In the genomic region with DNA sequence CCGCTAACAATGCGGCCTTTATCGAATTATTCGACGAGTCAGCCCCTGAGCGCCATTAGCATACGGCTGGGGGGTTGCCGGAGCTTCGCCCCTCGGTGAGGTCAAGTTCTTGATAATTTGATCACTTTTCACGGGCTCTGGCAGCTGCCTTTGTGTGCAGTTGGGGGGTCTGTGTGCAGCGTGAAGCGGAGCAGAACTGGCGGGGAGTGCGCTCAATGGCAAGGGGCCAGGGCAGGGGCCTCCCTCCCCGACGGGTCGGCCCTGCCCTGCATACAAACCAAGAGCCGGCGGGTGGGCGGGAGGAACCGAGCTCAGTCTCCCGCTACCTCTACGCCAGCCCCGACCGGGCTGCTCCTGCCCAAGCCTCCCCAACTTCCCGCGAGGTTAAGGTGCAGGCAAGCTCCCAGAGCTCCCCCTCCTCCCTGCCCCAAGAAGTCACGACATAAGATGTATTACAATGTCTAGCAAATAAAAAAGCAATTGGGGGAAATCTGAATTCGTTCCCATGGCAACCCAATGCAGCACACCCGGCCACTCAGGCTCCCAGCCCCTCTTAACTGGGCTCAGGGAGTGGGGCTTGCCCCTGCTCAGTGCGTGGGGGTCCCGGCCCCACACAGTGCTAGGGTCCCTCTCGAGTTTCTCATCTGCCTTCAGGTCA, we compare ENCODE assay signal across 21 cellular contexts. TPM values are rescaled to one million over a fixed set of nuclear protein-coding genes. Genes with fewer than 3 reads are reported as not detected.
A peak's percentile ranks its signal among the peaks of the same experiment; 100 is the strongest.
DNase-seq lines count a peak whose midpoint lies in the region; ATAC-seq and TF ChIP-seq lines count a peak whose summit lies in the region.
"Had no signal": no experiment of that assay in that cellular context is flagged by ENCODE, and none has a peak within 500 bp of the region (broad histone marks: within the 10 kb centered on the region; RNA-seq: fewer than 3 reads in every experiment).

No MANE protein-coding gene starts in this region.

- H3K9ac ChIP-seq in H9 (ENCODE audit: extremely low read depth, insufficient read length, low read length): no peak overlapping the region
- H3K9ac ChIP-seq: BLaER1 treated with 17β-estradiol and CSF1 and Interleukin-3, amounts not matched to agents 10 nM and 100 nM had no signal

- H4K5ac ChIP-seq in H9 (ENCODE audit: insufficient read length, low read depth, low read length): no peak overlapping the region

- H2AFZ ChIP-seq in H9 (ENCODE audit: low read length): no peak overlapping the region

- H2BK5ac ChIP-seq in H9 (ENCODE audit: insufficient read length, low read length): no peak overlapping the region

- no peak overlapping the region for H2BK20ac ChIP-seq in H9 (ENCODE audit: low read depth, low read length, poor library complexity, severe bottlenecking)

- no CpG with 5 or more reads among the region's 34 CpGs for WGBS in H9 (ENCODE audit: extremely low coverage, insufficient read length, low lambda C conversion rate)

- H3K79me2 ChIP-seq in H9 (ENCODE audit: insufficient read depth, low read length): no peaks in the 10 kb centered on the region

- H3K14ac ChIP-seq in H9 (ENCODE audit: insufficient read depth, low read length): no peak overlapping the region

- no peaks in the 10 kb centered on the region for H3K9me3 ChIP-seq in H9 (ENCODE audit: control insufficient read depth, low read depth, low read length)
- H3K9me3 ChIP-seq: testis had no signal

- H3T11ph ChIP-seq in H9 (ENCODE audit: low read length): no peak overlapping the region

- peak in 1 of 2 donors; percentile 12 for ATAC-seq in naive B cell (ENCODE audit: low read depth in 2 of 2)
- ATAC-seq: activated CD8-positive, alpha-beta memory T cell treated with anti-CD3 and anti-CD28 coated beads, Interleukin-2, amount 10 ng/mL, durations not matched to agents 7 days and 5 days had no signal

- H3K4ac ChIP-seq in H9 (ENCODE audit: low read depth, low read length): no peak overlapping the region

- H3K56ac ChIP-seq in H9 (ENCODE audit: insufficient read length, low read depth, low read length): no peak overlapping the region

- no peak overlapping the region for H3K23ac ChIP-seq in H9 (ENCODE audit: insufficient read length, low read depth, low read length)

- peaks cover 97% of the 10 kb centered on the region for H3K27me3 ChIP-seq in H9 (ENCODE audit: insufficient read depth, low read length)

- no peak overlapping the region for H3K18ac ChIP-seq in H9 (ENCODE audit: insufficient read length, low read depth, low read length)

- H3K4me1 Mint-ChIP-seq in H9: peaks cover 14 to 35% of the 10 kb centered on the region in 2 experiments
- H3K4me1 Mint-ChIP-seq in activated T-helper 1 cell treated with anti-CD3 and anti-CD28 coated beads, Interleukin-12 subunit alpha, Interleukin-12 subunit beta, Interleukin-2, Interleukin-4 antibody, amounts not matched to agents 30 ng/mL and 10 ng/mL and 1 ng/mL, durations not matched to agents 14 hours and 24 hours and 36 hours (ENCODE audit: low read depth): no peaks in the 10 kb centered on the region
- peaks cover 24 to 29% (median 29%) of the 10 kb centered on the region in 3 donors for H3K4me1 Mint-ChIP-seq in naive B cell
- H3K4me1 Mint-ChIP-seq: nephron progenitor cell had no signal

- H4K20me1 ChIP-seq in H9 (ENCODE audit: control insufficient read depth, insufficient read depth, insufficient read length): no peaks in the 10 kb centered on the region

- no peak for TF ChIP-seq CTCF in H9 (conservative IDR thresholded peaks at IDR 0.05)

- peaks cover 98% of the 10 kb centered on the region for H3K27me3 Mint-ChIP-seq in H9 (ENCODE audit: low read depth)
- H3K27me3 Mint-ChIP-seq in activated T-helper 1 cell treated with anti-CD3 and anti-CD28 coated beads, Interleukin-12 subunit alpha, Interleukin-12 subunit beta, Interleukin-2, Interleukin-4 antibody, amounts not matched to agents 30 ng/mL and 10 ng/mL and 1 ng/mL, durations not matched to agents 14 hours and 24 hours and 36 hours (ENCODE audit: insufficient read depth): peaks cover 80% of the 10 kb centered on the region
- peaks cover 63 to 87% (median 75%) of the 10 kb centered on the region in 3 donors for H3K27me3 Mint-ChIP-seq in naive B cell

- H3K9me3 Mint-ChIP-seq in H9 (peaks cover 4 to 7% of the 10 kb centered on the region in 2 experiments; a peak in 3 of 5 replicates), naive B cell (peaks cover 0 to 5% (median 0%) of the 10 kb centered on the region in 7 donors)
- no peaks in the 10 kb centered on the region for H3K9me3 Mint-ChIP-seq in activated T-helper 1 cell treated with anti-CD3 and anti-CD28 coated beads, Interleukin-12 subunit alpha, Interleukin-12 subunit beta, Interleukin-2, Interleukin-4 antibody, amounts not matched to agents 30 ng/mL and 10 ng/mL and 1 ng/mL, durations not matched to agents 14 hours and 24 hours and 36 hours
- H3K9me3 Mint-ChIP-seq: nephron progenitor cell had no signal

- no peak overlapping the region for H4K8ac ChIP-seq in H9 (replicated peaks; ENCODE audit: insufficient read length, low read depth, low read length)

- no peak overlapping the region for H4K91ac ChIP-seq in H9 (ENCODE audit: insufficient read length, low read depth, low read length)

- no peaks in the 10 kb centered on the region for H3K23me2 ChIP-seq in H9 (ENCODE audit: insufficient read length, low read depth, low read length, poor library complexity, severe bottlenecking)

- H3K27ac Mint-ChIP-seq in H9: no peak overlapping the region
- peak overlapping the region; percentile 52 for H3K27ac Mint-ChIP-seq in activated T-helper 1 cell treated with anti-CD3 and anti-CD28 coated beads, Interleukin-12 subunit alpha, Interleukin-12 subunit beta, Interleukin-2, Interleukin-4 antibody, amounts not matched to agents 30 ng/mL and 10 ng/mL and 1 ng/mL, durations not matched to agents 14 hours and 24 hours and 36 hours
- peak overlapping the region in 2 of 6 donors; percentile 20 to 71 for H3K27ac Mint-ChIP-seq in naive B cell
- H3K27ac Mint-ChIP-seq: activated CD8-positive, alpha-beta memory T cell treated with anti-CD3 and anti-CD28 coated beads, Interleukin-2, amount 10 ng/mL, durations not matched to agents 7 days and 5 days; nephron progenitor cell had no signal

- no peak overlapping the region for H2BK15ac ChIP-seq in H9 (ENCODE audit: low read depth, low read length)

- no peak overlapping the region for H2AK5ac ChIP-seq in H9 (ENCODE audit: insufficient read length, low read length)

- peak; percentile 23 for DNase-seq in DMS53 (lab: John Stamatoyannopoulos, UW)
- DNase-seq in DMS53 treated with DMSO at 0.1 percent for 48 hours (lab: John Stamatoyannopoulos, UW; ENCODE audit: unreplicated experiment): no peak
- peak; percentile 73 for DNase-seq in H9
- DNase-seq in activated T-helper 1 cell treated with anti-CD3 and anti-CD28 coated beads, Interleukin-12 subunit alpha, Interleukin-12 subunit beta, Interleukin-2, Interleukin-4 antibody, amounts not matched to agents 30 ng/mL and 10 ng/mL and 1 ng/mL, durations not matched to agents 14 hours and 24 hours and 36 hours (ENCODE audit: low spot score): no peak
- DNase-seq in naive B cell: no peak
- DNase-seq in T-helper 9 cell: no peak
- DNase-seq in stimulated activated CD4-positive, alpha-beta T cell treated with anti-CD3 and anti-CD28 coated beads, Interleukin-4, amount 100 ng/mL, for 1 hour: no peak
- DNase-seq in NCI-H1930 (lab: John Stamatoyannopoulos, UW): no peak
- DNase-seq: activated CD4-positive, CD25-positive, alpha-beta regulatory T cell treated with anti-CD3 and anti-CD28 coated beads, Interleukin-2, amount 50 U/mL, for 72 hours; activated CD8-positive, alpha-beta memory T cell treated with anti-CD3 and anti-CD28 coated beads, Interleukin-2, amount 10 ng/mL, durations not matched to agents 7 days and 5 days; activated effector memory CD4-positive, alpha-beta T cell treated with anti-CD3 and anti-CD28 coated beads, Interleukin-2, amount 50 U/mL, for 16 hours; DMS 273 treated with DMSO at 0.1 percent for 48 hours; GF-D8; NCI-H2029; NCI-H510A treated with DMSO at 0.1 percent for 48 hours; nephron progenitor cell; OCI-M1; SHP77; testis had no signal

- H3K4me3 Mint-ChIP-seq in H9: peak overlapping the region; percentile 14 to 64; a peak in 2 of 5 replicates
- H3K4me3 Mint-ChIP-seq in activated T-helper 1 cell treated with anti-CD3 and anti-CD28 coated beads, Interleukin-12 subunit alpha, Interleukin-12 subunit beta, Interleukin-2, Interleukin-4 antibody, amounts not matched to agents 30 ng/mL and 10 ng/mL and 1 ng/mL, durations not matched to agents 14 hours and 24 hours and 36 hours: no peak overlapping the region
- H3K4me3 Mint-ChIP-seq in naive B cell: peak overlapping the region in 6 of 8 donors; percentile 21 to 76 (median 46)
- H3K4me3 Mint-ChIP-seq: activated CD8-positive, alpha-beta memory T cell treated with anti-CD3 and anti-CD28 coated beads, Interleukin-2, amount 10 ng/mL, durations not matched to agents 7 days and 5 days; nephron progenitor cell had no signal

- H3K27ac ChIP-seq in H9 (ENCODE audit: insufficient read length, low read depth, low read length): no peak overlapping the region
- H3K27ac ChIP-seq: 22Rv1; BLaER1 treated with 17β-estradiol and CSF1 and Interleukin-3, amounts not matched to agents 10 nM and 100 nM; testis had no signal

- H3K36me3 Mint-ChIP-seq in H9 (ENCODE audit: insufficient read depth in 1 of 3, low read depth in 3 of 3): no peaks in the 10 kb centered on the region
- H3K36me3 Mint-ChIP-seq in activated T-helper 1 cell treated with anti-CD3 and anti-CD28 coated beads, Interleukin-12 subunit alpha, Interleukin-12 subunit beta, Interleukin-2, Interleukin-4 antibody, amounts not matched to agents 30 ng/mL and 10 ng/mL and 1 ng/mL, durations not matched to agents 14 hours and 24 hours and 36 hours (ENCODE audit: low read depth): no peaks in the 10 kb centered on the region
- H3K36me3 Mint-ChIP-seq in naive B cell: peaks cover 0 to 9% of the 10 kb centered on the region in 2 donors
- H3K36me3 Mint-ChIP-seq: activated CD8-positive, alpha-beta memory T cell treated with anti-CD3 and anti-CD28 coated beads, Interleukin-2, amount 10 ng/mL, durations not matched to agents 7 days and 5 days had no signal

- H3K4me1 ChIP-seq in H9 (ENCODE audit: insufficient read depth, low read length): no peaks in the 10 kb centered on the region; the same call in 1 of the 2 replicates

- no peak overlapping the region for H2BK120ac ChIP-seq in H9 (ENCODE audit: low read depth, low read length, poor library complexity, severe bottlenecking)

- H2BK12ac ChIP-seq in H9 (ENCODE audit: insufficient read length, low read depth, low read length): no peak overlapping the region

- H3K4me2 ChIP-seq in H9 (ENCODE audit: insufficient read depth, insufficient read length, low read length): no peak overlapping the region
- H3K4me2 ChIP-seq: BLaER1 treated with 17β-estradiol and CSF1 and Interleukin-3, amounts not matched to agents 10 nM and 100 nM had no signal

- intact Hi-C loops in activated T-helper 1 cell treated with anti-CD3 and anti-CD28 coated beads, Interleukin-12 subunit alpha, Interleukin-12 subunit beta, Interleukin-2, Interleukin-4 antibody, amounts not matched to agents 30 ng/mL and 10 ng/mL and 1 ng/mL, durations not matched to agents 14 hours and 24 hours and 36 hours (cut with micrococcal nuclease): loop anchor here (2.0 kb wide), 1 partner anchor 40 kb away; no protein-coding TSS in a partner anchor

- H3K79me1 ChIP-seq in H9 (ENCODE audit: insufficient read depth, low read depth, low read length, poor library complexity, severe bottlenecking): no peaks in the 10 kb centered on the region

RNA-seq across cellular contexts. Expression of gene POLG, which starts 34.1 kb away (rescaled TPM):
- 57.7 and 60.3 TPM in 2 replicates for total RNA-seq in H9 (2021)
- total RNA-seq in activated T-helper 1 cell treated with anti-CD3 and anti-CD28 coated beads, Interleukin-12 subunit alpha, Interleukin-12 subunit beta, Interleukin-2, Interleukin-4 antibody, amounts not matched to agents 30 ng/mL and 10 ng/mL and 1 ng/mL, durations not matched to agents 14 hours and 24 hours and 36 hours: 116 and 134 TPM in 2 replicates
- 10 to 100 TPM; 23.7 to 61.3 (median 28.5) TPM for polyA plus RNA-seq in naive B cell (ENCODE audit: low read depth in 6 of 6)

Comparison
In these comparisons a context has a peak if more than half of its experiments do, and no peak if none do; other contexts are left out.
1. DNase-seq: peak in DMS53 (single experiment) and H9 (single experiment); none in DMS53 treated with DMSO at 0.1 percent for 48 hours (single experiment), activated T-helper 1 cell treated with anti-CD3 and anti-CD28 coated beads, Interleukin-12 subunit alpha, Interleukin-12 subunit beta, Interleukin-2, Interleukin-4 antibody, amounts not matched to agents 30 ng/mL and 10 ng/mL and 1 ng/mL, durations not matched to agents 14 hours and 24 hours and 36 hours (single experiment), naive B cell (single experiment), T-helper 9 cell (single experiment), stimulated activated CD4-positive, alpha-beta T cell treated with anti-CD3 and anti-CD28 coated beads, Interleukin-4, amount 100 ng/mL, for 1 hour (single experiment) and NCI-H1930 (0 of 2).